In genomic region chr7:32616625-32617024, GRCh38 we compare ENCODE assay signal across 12 cellular contexts.
A peak's percentile ranks its signal among the peaks of the same experiment; 100 is the strongest.
DNase-seq lines count a peak whose midpoint lies in the region; ATAC-seq and TF ChIP-seq lines count a peak whose summit lies in the region.
"Had no signal": no experiment of that assay in that cellular context is flagged by ENCODE, and none has a peak within 500 bp of the region (broad histone marks: within the 10 kb centered on the region; RNA-seq: fewer than 3 reads in every experiment).

No MANE protein-coding gene starts in this region.

- no peak overlapping the region for H3K4me2 ChIP-seq in trophoblast cell (ENCODE audit: low read length)

- no peaks in the 10 kb centered on the region for H3K4me1 Mint-ChIP-seq in immature natural killer cell

- H4K8ac ChIP-seq in trophoblast cell (ENCODE audit: low read depth, low read length), result no peak overlapping the region

- no peak overlapping the region for H3K27ac Mint-ChIP-seq in immature natural killer cell
- H3K27ac Mint-ChIP-seq: nephron had no signal

- no peaks in the 10 kb centered on the region for H3K9me3 Mint-ChIP-seq in immature natural killer cell

- H3K27me3 Mint-ChIP-seq in immature natural killer cell (ENCODE audit: low read depth in 3 of 3), result no peaks in the 10 kb centered on the region

- no peak for TF ChIP-seq CTCF in fibroblast of mammary gland (conservative IDR thresholded peaks at IDR 0.05; ENCODE audit: control insufficient read depth, insufficient read depth, low read depth, low read length)

- no peaks in the 10 kb centered on the region for H3K79me2 ChIP-seq in trophoblast cell (ENCODE audit: control insufficient read depth, insufficient read depth, low read length, poor library complexity)

- no peak overlapping the region for H4K91ac ChIP-seq in trophoblast cell (ENCODE audit: low read depth, low read length)

- H3K4me1 ChIP-seq in trophoblast cell (ENCODE audit: control insufficient read depth in 1 of 2, insufficient read depth in 2 of 2, low read length in 2 of 2), result no peaks in the 10 kb centered on the region

- no peak overlapping the region for H3K18ac ChIP-seq in trophoblast cell (ENCODE audit: low read length)

- H2AFZ ChIP-seq in trophoblast cell (ENCODE audit: insufficient read depth, low read length, poor library complexity), result no peak overlapping the region

- no peaks in the 10 kb centered on the region for H3K79me1 ChIP-seq in trophoblast cell (ENCODE audit: low read length)

- peaks cover 0 to 3% (median 0%) of the 10 kb centered on the region in 3 donors for H3K36me3 Mint-ChIP-seq in immature natural killer cell

- no peak overlapping the region for H2BK5ac ChIP-seq in trophoblast cell (ENCODE audit: low read depth, low read length, poor library complexity)

- DNase-seq in EL (peak; percentile 91), RKO (ENCODE audit: low spot score) (peak; percentile 54), fibroblast of mammary gland (ENCODE audit: low read depth) (peak; percentile 91), trophoblast cell (peak; percentile 62 to 84), immature natural killer cell (no peak), iPS-NIHi11 (ENCODE audit: low spot score) (no peak), 8988T (no peak)
- DNase-seq: activated gamma-delta T cell treated with Interleukin-2 at 50 U/mL for 16 hours, DMS79, NCI-H345 had no signal

- no peak overlapping the region for H2BK120ac ChIP-seq in trophoblast cell (ENCODE audit: insufficient read depth, low read length, poor library complexity)

- no peak for ATAC-seq in HG02759 (IDR thresholded peaks at IDR 0.05; ENCODE audit: unreplicated experiment)

- no peak overlapping the region for H3K4me3 Mint-ChIP-seq in immature natural killer cell
- H3K4me3 Mint-ChIP-seq: nephron had no signal

- no peak overlapping the region for H3K14ac ChIP-seq in trophoblast cell (ENCODE audit: low read length)

- H3K9ac ChIP-seq in trophoblast cell (ENCODE audit: low read length), result no peak overlapping the region

- no peaks in the 10 kb centered on the region for H3K27me3 ChIP-seq in trophoblast cell (ENCODE audit: insufficient read depth, low read length)

- H3K4me3 ChIP-seq in fibroblast of mammary gland (ENCODE audit: control insufficient read depth, low read depth, low read length), result no peak overlapping the region
- no peak overlapping the region for H3K4me3 ChIP-seq in trophoblast cell (ENCODE audit: low read depth, low read length)

- H3K4ac ChIP-seq in trophoblast cell (ENCODE audit: low read depth, low read length), result no peak overlapping the region

- no peak overlapping the region for H3K23ac ChIP-seq in trophoblast cell (ENCODE audit: low read length)

- no peak overlapping the region for H2AK5ac ChIP-seq in trophoblast cell (ENCODE audit: low read length)

- H2BK12ac ChIP-seq in trophoblast cell (ENCODE audit: low read length), result no peak overlapping the region

- no peak overlapping the region for H3K27ac ChIP-seq in trophoblast cell (ENCODE audit: low read depth, low read length)

- H4K12ac ChIP-seq in trophoblast cell (ENCODE audit: low read depth, low read length), result no peak overlapping the region

- no peaks in the 10 kb centered on the region for H3K9me3 ChIP-seq in trophoblast cell (ENCODE audit: insufficient read depth, low read depth, low read length)

- WGBS in trophoblast cell (ENCODE audit: extremely low coverage, insufficient coverage, insufficient read length), result no CpG with 5 or more reads among the region's 1 CpG

- no peaks in the 10 kb centered on the region for H3K36me3 ChIP-seq in trophoblast cell (ENCODE audit: control insufficient read depth in 1 of 2, insufficient read depth in 2 of 2, low read length in 2 of 2)

Comparison
In these comparisons a context has a peak if more than half of its experiments do, and no peak if none do; other contexts are left out.
1. DNase-seq: peak in EL (single experiment), RKO (single experiment), fibroblast of mammary gland (single experiment) and trophoblast cell (2 of 2); none in immature natural killer cell (0 of 3), iPS-NIHi11 (single experiment) and 8988T (single experiment).